Comparison of ENCODE assay signal across 26 cellular contexts in the genomic region with DNA sequence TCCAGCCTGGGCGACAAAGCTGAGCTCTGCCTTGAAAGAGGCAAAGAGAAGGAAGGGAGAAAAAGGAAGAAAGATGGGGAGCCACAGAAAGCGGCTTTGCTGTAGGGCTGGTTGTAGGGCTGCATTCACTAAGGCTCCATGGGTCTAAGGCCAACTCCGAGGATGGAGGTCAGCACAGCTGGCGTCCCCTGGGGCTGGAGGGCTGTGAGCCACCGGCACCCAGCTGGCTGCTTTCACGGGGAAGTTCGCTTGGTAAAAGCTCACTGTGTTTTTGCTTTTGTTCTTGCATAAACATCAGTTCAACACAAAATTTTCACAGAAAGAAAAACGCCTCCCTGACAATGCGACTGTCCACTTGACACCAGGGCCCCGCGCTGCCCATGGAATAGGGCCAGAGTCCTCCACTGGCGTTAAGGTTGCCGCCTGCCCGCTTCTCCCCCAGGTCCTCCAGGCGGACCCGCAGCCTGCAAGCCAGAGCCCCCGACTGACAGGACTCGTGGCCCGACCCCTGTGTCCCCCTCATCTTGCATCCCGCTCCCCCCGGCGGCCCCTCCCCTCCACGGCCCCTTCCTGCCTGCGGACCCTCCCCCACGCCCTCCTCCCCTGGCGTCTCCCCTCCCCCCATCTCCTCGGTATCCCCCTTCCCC. TPM values are rescaled to one million over a fixed set of nuclear protein-coding genes. Genes with fewer than 3 reads are reported as not detected.
DNase-seq lines count a peak whose midpoint lies in the region; ATAC-seq and TF ChIP-seq lines count a peak whose summit lies in the region.
"Had no signal": no experiment of that assay in that cellular context is flagged by ENCODE, and none has a peak within 500 bp of the region (broad histone marks: within the 10 kb centered on the region; RNA-seq: fewer than 3 reads in every experiment).

No MANE protein-coding gene starts in this region.

- H3K27me3 Mint-ChIP-seq in T-helper 1 cell treated with Interleukin-12 subunit alpha and Interleukin-12 subunit beta and Interleukin-4 antibody, amounts not matched to agents 30 μg/mL and 1 μg/mL, for 36 hours (ENCODE audit: low read depth) = peaks cover 32% of the 10 kb centered on the region
- H3K27me3 Mint-ChIP-seq in chondrocyte (ENCODE audit: low read depth) = peaks cover 29% of the 10 kb centered on the region
- H3K27me3 Mint-ChIP-seq in naive thymus-derived CD8-positive, alpha-beta T cell = peaks cover 16 to 44% (median 37%) of the 10 kb centered on the region in 5 donors

- TF ChIP-seq CTCF in chondrocyte (IDR thresholded peaks at IDR 0.05) = no peak

- intact Hi-C loops in sciatic nerve (cut with DNase I) = no loop called here

- peak overlapping the region; percentile 15 for H3K4me3 Mint-ChIP-seq in T-helper 1 cell treated with Interleukin-12 subunit alpha and Interleukin-12 subunit beta and Interleukin-4 antibody, amounts not matched to agents 30 μg/mL and 1 μg/mL, for 36 hours
- peak overlapping the region; percentile 43 for H3K4me3 Mint-ChIP-seq in chondrocyte (ENCODE audit: unreplicated experiment)
- H3K4me3 Mint-ChIP-seq in naive thymus-derived CD8-positive, alpha-beta T cell = peak overlapping the region in 4 of 10 donors; percentile 26 to 78 (median 45)
- H3K4me3 Mint-ChIP-seq: B cell, neural progenitor cell, WTC11 had no signal

- H3K36me3 Mint-ChIP-seq in T-helper 1 cell treated with Interleukin-12 subunit alpha and Interleukin-12 subunit beta and Interleukin-4 antibody, amounts not matched to agents 30 μg/mL and 1 μg/mL, for 36 hours (ENCODE audit: low read depth) = no peaks in the 10 kb centered on the region
- H3K36me3 Mint-ChIP-seq in chondrocyte (ENCODE audit: low read depth) = no peaks in the 10 kb centered on the region
- no peaks in the 10 kb centered on the region for H3K36me3 Mint-ChIP-seq in naive thymus-derived CD8-positive, alpha-beta T cell
- H3K36me3 Mint-ChIP-seq: neural progenitor cell, WTC11 had no signal

- H3K27me3 ChIP-seq in H7 (ENCODE audit: control insufficient read depth, insufficient read depth, low read length) = peaks cover 2% of the 10 kb centered on the region; the same call in 1 of the 2 replicates

- no peak for DNase-seq in T-helper 1 cell
- peak; percentile 54 for DNase-seq in H7
- no peak for DNase-seq in chondrocyte (ENCODE audit: low spot score)
- DNase-seq in sciatic nerve (ENCODE audit: low spot score) = no peak
- no peak for DNase-seq in NCI-H526 treated with DMSO at 0.1 percent for 48 hours (lab: John Stamatoyannopoulos, UW)
- no peak for DNase-seq in stimulated activated naive CD4-positive, alpha-beta T cell treated with Interleukin-2 at 50 U/mL for 16 hours (lab: John Stamatoyannopoulos, UW)
- no peak for DNase-seq in naive thymus-derived CD8-positive, alpha-beta T cell
- DNase-seq: activated effector memory CD4-positive, alpha-beta T cell treated with anti-CD3 and anti-CD28 coated beads, Interleukin-2, amount 50 U/mL, for 16 hours; brain microvascular endothelial cell; COR-L47; hippocampal formation; Kasumi-1; midbrain; NCI-H1048; NCI-H187 treated with DMSO at 0.1 percent for 48 hours; NCI-H526; transverse colon had no signal

- H3K4me1 Mint-ChIP-seq in T-helper 1 cell treated with Interleukin-12 subunit alpha and Interleukin-12 subunit beta and Interleukin-4 antibody, amounts not matched to agents 30 μg/mL and 1 μg/mL, for 36 hours (ENCODE audit: low read depth) = no peaks in the 10 kb centered on the region
- peaks cover 19% of the 10 kb centered on the region for H3K4me1 Mint-ChIP-seq in chondrocyte (ENCODE audit: low read depth)
- peaks cover 0 to under 1% (median 0%) of the 10 kb centered on the region in 4 donors for H3K4me1 Mint-ChIP-seq in naive thymus-derived CD8-positive, alpha-beta T cell

- no peak overlapping the region for H3K27ac Mint-ChIP-seq in T-helper 1 cell treated with Interleukin-12 subunit alpha and Interleukin-12 subunit beta and Interleukin-4 antibody, amounts not matched to agents 30 μg/mL and 1 μg/mL, for 36 hours
- peak overlapping the region; percentile 33 for H3K27ac Mint-ChIP-seq in chondrocyte (ENCODE audit: unreplicated experiment)
- peak overlapping the region in 1 of 10 donors; percentile 13 for H3K27ac Mint-ChIP-seq in naive thymus-derived CD8-positive, alpha-beta T cell
- H3K27ac Mint-ChIP-seq: B cell, neural progenitor cell, WTC11 had no signal

- no peaks in the 10 kb centered on the region for H3K9me3 Mint-ChIP-seq in T-helper 1 cell treated with Interleukin-12 subunit alpha and Interleukin-12 subunit beta and Interleukin-4 antibody, amounts not matched to agents 30 μg/mL and 1 μg/mL, for 36 hours
- H3K9me3 Mint-ChIP-seq in chondrocyte (ENCODE audit: low read depth) = no peaks in the 10 kb centered on the region
- H3K9me3 Mint-ChIP-seq in naive thymus-derived CD8-positive, alpha-beta T cell = no peaks in the 10 kb centered on the region
- H3K9me3 Mint-ChIP-seq: WTC11 had no signal

- no peaks in the 10 kb centered on the region for H3K36me3 ChIP-seq in H7 (replicated peaks; ENCODE audit: control insufficient read depth, insufficient read depth, low read length)
- H3K36me3 ChIP-seq: brain microvascular endothelial cell, neural progenitor cell, prostate gland, transverse colon had no signal

- POLR2A ChIA-PET in naive thymus-derived CD8-positive, alpha-beta T cell (lab: Charles Lee) = no interaction called here

- peak overlapping the region; percentile 30; the same call in 1 of the 2 replicates for H3K4me3 ChIP-seq in H7 (ENCODE audit: insufficient read depth, low read depth, low read length)
- H3K4me3 ChIP-seq: GM12878, neural progenitor cell, SK-N-MC had no signal

- peak; percentile 65 for ATAC-seq in sciatic nerve
- no peak for ATAC-seq in naive thymus-derived CD8-positive, alpha-beta T cell
- ATAC-seq: GM12878, left lobe of liver had no signal

RNA-seq across cellular contexts. Expression of a gene that starts 1.1 kb away (rescaled TPM):
- total RNA-seq in H7 (2014; rRNA removed; shearing (Covaris generic)) = 28.0 and 59.8 TPM in 2 replicates
- total RNA-seq in chondrocyte = 4.6 to 12.8 TPM (median 9.1 TPM) in 3 replicates
- total RNA-seq in sciatic nerve = 17.9 TPM
- total RNA-seq in naive thymus-derived CD8-positive, alpha-beta T cell = 1 to 10 TPM; 7.7 to 8.5 TPM
- 1 to 10 TPM; 3.1 to 4.4 (median 3.5) TPM for polyA plus RNA-seq in naive thymus-derived CD8-positive, alpha-beta T cell
- total RNA-seq: Daoy, GM12878 had no signal
- polyA plus RNA-seq: GM12878 had no signal
